ENCODE assay signal across 21 cellular contexts in the genomic region with DNA sequence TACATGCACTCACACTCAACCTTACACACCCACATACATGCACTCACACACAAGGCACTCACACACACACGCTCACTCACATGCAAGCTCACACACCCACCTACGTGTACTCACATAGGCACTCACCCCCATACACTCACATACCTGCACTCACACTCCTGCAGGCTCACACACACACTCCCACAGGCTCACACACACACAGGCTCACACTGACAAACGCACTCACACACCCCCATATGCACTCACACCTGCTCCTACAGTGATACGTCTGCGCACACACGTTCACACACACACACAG. TPM values are rescaled to one million over a fixed set of nuclear protein-coding genes. Genes with fewer than 3 reads are reported as not detected.
DNase-seq lines count a peak whose midpoint lies in the region; ATAC-seq, FAIRE-seq and TF ChIP-seq lines count a peak whose summit lies in the region.
"Had no signal": no experiment of that assay in that cellular context is flagged by ENCODE, and none has a peak within 500 bp of the region (broad histone marks: within the 10 kb centered on the region; RNA-seq: fewer than 3 reads in every experiment).

No MANE protein-coding gene starts in this region.

- in situ Hi-C loops in GM12878 (cut with MboI) = no loop called here

- H3K27me3 Mint-ChIP-seq in activated naive CD8-positive, alpha-beta T cell treated with anti-CD3 and anti-CD28 coated beads for 36 hours = peaks cover 4% of the 10 kb centered on the region
- H3K27me3 Mint-ChIP-seq in activated CD8-positive, alpha-beta T cell treated with anti-CD3 and anti-CD28 coated beads for 36 hours = no peaks in the 10 kb centered on the region
- H3K27me3 Mint-ChIP-seq: CD4-positive, alpha-beta memory T cell had no signal

- TF ChIP-seq CTCF in HEK293 (tag by site-specific recombination; IDR thresholded peaks at IDR 0.05) (no peak), GM12878 (IDR thresholded peaks at IDR 0.05 in 2 of 3, conservative IDR thresholded peaks at IDR 0.05 in 1 of 3; ENCODE audit: control insufficient read depth in 2 of 3, extremely low read depth in 1 of 3, insufficient read depth in 1 of 3, low read depth in 3 of 3, low read length in 3 of 3) (no peak), kidney (IDR thresholded peaks at IDR 0.05; ENCODE audit: borderline replicate concordance, extremely low read depth, insufficient read depth) (no peak)
- no peak for TF ChIP-seq CTCF in activated CD8-positive, alpha-beta T cell treated with anti-CD3 and anti-CD28 coated beads for 36 hours (IDR thresholded peaks at IDR 0.05)

- no peaks in the 10 kb centered on the region for H3K36me3 ChIP-seq in HEK293 (ENCODE audit: control insufficient read depth in 2 of 2, insufficient read depth in 1 of 2, low read length in 2 of 2)
- H3K36me3 ChIP-seq in GM12878 (ENCODE audit: control insufficient read depth in 2 of 2, insufficient read depth in 2 of 2, low read length in 1 of 2) = no peaks in the 10 kb centered on the region
- H3K36me3 ChIP-seq in kidney (ENCODE audit: control insufficient read depth in 1 of 2, insufficient read depth in 2 of 2, low read length in 2 of 2) = no peaks in the 10 kb centered on the region

- no peaks in the 10 kb centered on the region for H3K36me3 Mint-ChIP-seq in activated naive CD8-positive, alpha-beta T cell treated with anti-CD3 and anti-CD28 coated beads for 36 hours
- H3K36me3 Mint-ChIP-seq in activated CD8-positive, alpha-beta T cell treated with anti-CD3 and anti-CD28 coated beads for 36 hours (ENCODE audit: low read depth) = peaks cover 2% of the 10 kb centered on the region
- H3K36me3 Mint-ChIP-seq: CD4-positive, alpha-beta memory T cell had no signal

- H3K9me3 ChIP-seq in HEK293 (ENCODE audit: control insufficient read depth, insufficient read depth, low read depth, low read length) (no peaks in the 10 kb centered on the region), GM12878 (replicated peaks; ENCODE audit: control insufficient read depth, insufficient read depth, low read length) (peaks cover 5% of the 10 kb centered on the region; the same call in 2 of the 3 replicates), kidney (ENCODE audit: control insufficient read depth in 1 of 2, low read length in 2 of 2) (no peaks in the 10 kb centered on the region)

- WGBS in GM12878 (ENCODE audit: insufficient coverage, insufficient replicate concordance, low lambda C conversion rate, missing lambda C conversion rate) = 56% methylated on average over 6 of the region's 6 CpGs

- POLR2A ChIA-PET in HEK293 (lab: Yijun Ruan, JAX) = no interaction called here
- POLR2A ChIA-PET in GM12878 (lab: Charles Lee) = no interaction called here
- POLR2A ChIA-PET in activated CD8-positive, alpha-beta T cell treated with anti-CD3 and anti-CD28 coated beads for 36 hours (lab: Charles Lee) = no interaction called here

- TF ChIP-seq POLR2A in GM12878 (IDR thresholded peaks at IDR 0.05; ENCODE audit: low read depth, low read length) = no peak

- no peak for TF ChIP-seq EP300 in GM12878 (IDR thresholded peaks at IDR 0.05; ENCODE audit: borderline replicate concordance in 1 of 2, control insufficient read depth in 1 of 2, low read depth in 2 of 2, low read length in 2 of 2)

- no peak overlapping the region for H3K4me3 Mint-ChIP-seq in activated naive CD8-positive, alpha-beta T cell treated with anti-CD3 and anti-CD28 coated beads for 36 hours
- no peak overlapping the region for H3K4me3 Mint-ChIP-seq in activated CD8-positive, alpha-beta T cell treated with anti-CD3 and anti-CD28 coated beads for 36 hours
- H3K4me3 Mint-ChIP-seq: CD4-positive, alpha-beta memory T cell; H9; HFFc6 had no signal

- intact Hi-C loops in GM12878 (cut with micrococcal nuclease; ENCODE audit: unreplicated experiment) = no loop called here
- intact Hi-C loops in kidney (cut with DNase I) = no loop called here
- intact Hi-C loops in activated CD8-positive, alpha-beta T cell treated with anti-CD3 and anti-CD28 coated beads for 36 hours (cut with micrococcal nuclease) = no loop called here

- CTCF ChIA-PET in HEK293 (lab: Yijun Ruan, JAX) (no interaction called here), GM12878 (lab: Yijun Ruan, JAX) (no interaction called here)
- CTCF ChIA-PET in activated CD8-positive, alpha-beta T cell treated with anti-CD3 and anti-CD28 coated beads for 36 hours (lab: Charles Lee) = no interaction called here

- H3K27ac Mint-ChIP-seq in activated naive CD8-positive, alpha-beta T cell treated with anti-CD3 and anti-CD28 coated beads for 36 hours = no peak overlapping the region
- no peak overlapping the region for H3K27ac Mint-ChIP-seq in activated CD8-positive, alpha-beta T cell treated with anti-CD3 and anti-CD28 coated beads for 36 hours
- H3K27ac Mint-ChIP-seq: CD4-positive, alpha-beta memory T cell; H9; HFFc6 had no signal

- no peak for TF ChIP-seq RAD21 in GM12878 (IDR thresholded peaks at IDR 0.05; ENCODE audit: insufficient read depth, low read depth, low read length)

- no peaks in the 10 kb centered on the region for H4K20me1 ChIP-seq in GM12878 (ENCODE audit: control insufficient read depth, insufficient read depth)

- ATAC-seq in GM12878 (no peak), GM21367 (IDR thresholded peaks at IDR 0.05; ENCODE audit: unreplicated experiment) (no peak)
- ATAC-seq in activated CD8-positive, alpha-beta T cell treated with anti-CD3 and anti-CD28 coated beads for 36 hours = no peak
- ATAC-seq: HCT116 had no signal

- no peak overlapping the region for H2AFZ ChIP-seq in GM12878 (ENCODE audit: control insufficient read depth, low read depth, low read length)
- H2AFZ ChIP-seq: GM23248 had no signal

- no TSS peak for BruUV-seq in GM12878 (replicated peaks; lab: Mats Ljungman, UMichigan)

- H3K4me3 ChIP-seq in HEK293 (ENCODE audit: low read depth, low read length) (no peak overlapping the region), GM12878 (no peak overlapping the region), kidney (ENCODE audit: low read length in 2 of 2) (no peak overlapping the region)
- H3K4me3 ChIP-seq: GM23248 had no signal

- DNase-seq in GM12878 (ENCODE audit: low read depth, low spot score) (no peak), kidney (peak; percentile 18)
- DNase-seq in activated naive CD8-positive, alpha-beta T cell treated with anti-CD3 and anti-CD28 coated beads for 36 hours = no peak
- DNase-seq in activated CD8-positive, alpha-beta T cell treated with anti-CD3 and anti-CD28 coated beads for 36 hours = no peak
- DNase-seq: C1 segment of cervical spinal cord; Calu3; CD4-positive, alpha-beta memory T cell; COR-L47; DMS53; DMS79 treated with DMSO at 0.1 percent for 48 hours; GF-D8; GM23248; H9; HFFc6 had no signal

- SMC1A ChIA-PET in GM12878 (lab: Charles Lee; ENCODE audit: uncharacterized antibody, unreplicated experiment) = no interaction called here

- H3K4me2 ChIP-seq in GM12878 (ENCODE audit: control insufficient read depth, insufficient read depth) = no peak overlapping the region

- no peaks in the 10 kb centered on the region for H3K4me1 Mint-ChIP-seq in activated naive CD8-positive, alpha-beta T cell treated with anti-CD3 and anti-CD28 coated beads for 36 hours
- H3K4me1 Mint-ChIP-seq in activated CD8-positive, alpha-beta T cell treated with anti-CD3 and anti-CD28 coated beads for 36 hours (ENCODE audit: low read depth) = no peaks in the 10 kb centered on the region
- H3K4me1 Mint-ChIP-seq: CD4-positive, alpha-beta memory T cell had no signal

- RAD21 ChIA-PET in GM12878 (lab: Charles Lee; ENCODE audit: unreplicated experiment) = no interaction called here

- FAIRE-seq in GM12878 (lab: Jason Lieb, UNC) (no peak), kidney (lab: Jason Lieb, UNC) (no peak)
- FAIRE-seq: GM12892 had no signal

- H3K9me3 Mint-ChIP-seq in activated naive CD8-positive, alpha-beta T cell treated with anti-CD3 and anti-CD28 coated beads for 36 hours = peaks cover 2% of the 10 kb centered on the region
- H3K9me3 Mint-ChIP-seq in activated CD8-positive, alpha-beta T cell treated with anti-CD3 and anti-CD28 coated beads for 36 hours = peaks cover 5% of the 10 kb centered on the region

- H3K4me1 ChIP-seq in HEK293 (ENCODE audit: control insufficient read depth, insufficient read depth, low read length) (no peaks in the 10 kb centered on the region), GM12878 (ENCODE audit: control insufficient read depth, insufficient read depth, low read length) (no peaks in the 10 kb centered on the region), kidney (ENCODE audit: control insufficient read depth in 1 of 2, insufficient read depth in 1 of 2, low read depth in 1 of 2, low read length in 2 of 2) (peaks cover 0 to 7% of the 10 kb centered on the region in 2 donors)

- no peaks in the 10 kb centered on the region for H3K27me3 ChIP-seq in GM12878 (replicated peaks in 1 of 2; ENCODE audit: control insufficient read depth in 2 of 2, insufficient read depth in 2 of 2, low read length in 1 of 2)

- H3K79me2 ChIP-seq in GM12878 (ENCODE audit: control insufficient read depth, insufficient read depth, low read length) = no peaks in the 10 kb centered on the region

- H3K9ac ChIP-seq in GM12878 (ENCODE audit: control insufficient read depth, insufficient read depth, low read length) (no peak overlapping the region), kidney (ENCODE audit: low read length in 2 of 2) (no peak overlapping the region)
- H3K9ac ChIP-seq: GM23248 had no signal

- no peak overlapping the region for H3K27ac ChIP-seq in HEK293 (ENCODE audit: extremely low read depth, low read depth, low read length)
- no peak overlapping the region for H3K27ac ChIP-seq in GM12878 (ENCODE audit: control insufficient read depth, insufficient read depth)
- no peak overlapping the region for H3K27ac ChIP-seq in kidney (ENCODE audit: low read depth in 2 of 2, low read length in 2 of 2)
- H3K27ac ChIP-seq: GM23248 had no signal

RNA-seq across cellular contexts. Expression of a gene that starts 19.1 kb away (rescaled TPM):
- total RNA-seq in GM12878 (2013; cell fraction: nucleolus; rRNA removed) = not detected in 2 replicates
- 0.17 TPM in 1 of 2 replicates, not detected in the other for total RNA-seq in GM12878 (2014; rRNA removed)
- total RNA-seq in GM12878 (2014; rRNA removed; fragmentation: Illumina TruSeq; extraction: Trizol) = not detected in 2 replicates
- total RNA-seq in GM12878 (2021) = not detected in 2 replicates
- polyA plus RNA-seq in GM12878 (2011; ENCODE audit: low read depth) = not detected
- polyA plus RNA-seq in GM12878 (2011; rRNA removed) = not detected in 2 replicates
- 0.12 and 0.15 TPM in 2 replicates for polyA plus RNA-seq in GM12878 (2011; cell fraction: cytosol; rRNA removed)
- polyA plus RNA-seq in GM12878 (2011; cell fraction: nucleus; rRNA removed) = 0.16 TPM in 1 of 2 replicates, not detected in the other
- 0.18 and 0.24 TPM in 2 replicates for polyA plus RNA-seq in GM12878 (2012)
- not detected in 2 replicates for polyA plus RNA-seq in GM12878 (2014; fragmentation: Illumina TruSeq; extraction: Trizol)
- polyA plus RNA-seq in GM12878 (2014; fragmentation: Nextera tagmentation; extraction: Ambion mirVana) = not detected
- 0.18 TPM in 1 of 2 replicates, not detected in the other for polyA plus RNA-seq in GM12878 (2014; rRNA removed)
- under 1 TPM; 0.24 to 0.33 TPM for polyA plus RNA-seq in GM12878 (2016; fragmentation: Nextera tagmentation; extraction: Ambion mirVana)
- 0.44 TPM in 1 of 2 replicates, not detected in the other for polyA minus RNA-seq in GM12878 (2011; rRNA and poly(A)+ RNA removed)
- not detected in 2 replicates for polyA minus RNA-seq in GM12878 (2011; cell fraction: cytosol; rRNA and poly(A)+ RNA removed)
- polyA minus RNA-seq in GM12878 (2011; cell fraction: nucleus; rRNA and poly(A)+ RNA removed) = 0.24 TPM in 1 of 2 replicates, not detected in the other
- total RNA-seq in kidney = 0.50 TPM
- 5.1 TPM for polyA plus RNA-seq in kidney (ENCODE audit: insufficient read depth, low read depth, low replicate concordance)
- 1 to 10 TPM; 2.4 to 2.7 TPM for total RNA-seq in activated naive CD8-positive, alpha-beta T cell treated with anti-CD3 and anti-CD28 coated beads for 36 hours
- 1 to 10 TPM; 2.1 to 2.2 TPM for total RNA-seq in activated CD8-positive, alpha-beta T cell treated with anti-CD3 and anti-CD28 coated beads for 36 hours
- total RNA-seq: A172, GM23248 had no signal
- polyA plus RNA-seq: CD4-positive, alpha-beta memory T cell had no signal

RNA-seq across cellular contexts. Expression of a gene that starts 23.2 kb away (rescaled TPM):
- 0.40 TPM in 1 of 2 replicates, not detected in the other for total RNA-seq in GM12878 (2013; cell fraction: nucleolus; rRNA removed)
- total RNA-seq in GM12878 (2014; rRNA removed) (0.11 and 1.3 TPM in 2 replicates), GM12878 (2014; rRNA removed; fragmentation: Illumina TruSeq; extraction: Trizol) (0.31 TPM in 1 of 2 replicates, not detected in the other), GM12878 (2021) (0.21 TPM in 1 of 2 replicates, not detected in the other), kidney (0.13 TPM)
- polyA plus RNA-seq in GM12878 (2011; ENCODE audit: low read depth) = not detected
- polyA plus RNA-seq in GM12878 (2011; rRNA removed) (0.07 and 0.29 TPM in 2 replicates), GM12878 (2014; fragmentation: Illumina TruSeq; extraction: Trizol) (0.09 TPM in 1 of 2 replicates, not detected in the other), GM12878 (2014; fragmentation: Nextera tagmentation; extraction: Ambion mirVana) (not detected), GM12878 (2014; rRNA removed) (0.42 TPM in 1 of 2 replicates, not detected in the other), GM12878 (2016; fragmentation: Nextera tagmentation; extraction: Ambion mirVana) (not detected), kidney (ENCODE audit: insufficient read depth, low read depth, low replicate concordance) (1.2 TPM)
- polyA plus RNA-seq in GM12878 (2011; cell fraction: cytosol; rRNA removed) = 0.22 TPM in 1 of 2 replicates, not detected in the other
- 0.78 and 1.7 TPM in 2 replicates for polyA plus RNA-seq in GM12878 (2011; cell fraction: nucleus; rRNA removed)
- 0.11 and 0.42 TPM in 2 replicates for polyA plus RNA-seq in GM12878 (2012)
- not detected in 2 replicates for polyA minus RNA-seq in GM12878 (2011; rRNA and poly(A)+ RNA removed)
- not detected in 2 replicates for polyA minus RNA-seq in GM12878 (2011; cell fraction: cytosol; rRNA and poly(A)+ RNA removed)
- polyA minus RNA-seq in GM12878 (2011; cell fraction: nucleus; rRNA and poly(A)+ RNA removed) = not detected in 2 replicates
- total RNA-seq in activated naive CD8-positive, alpha-beta T cell treated with anti-CD3 and anti-CD28 coated beads for 36 hours = under 1 TPM; 0.87 to 0.98 TPM
- total RNA-seq in activated CD8-positive, alpha-beta T cell treated with anti-CD3 and anti-CD28 coated beads for 36 hours = under 1 TPM; 0.47 to 0.76 TPM
- total RNA-seq: A172, G401, H4 had no signal
- polyA plus RNA-seq: CD4-positive, alpha-beta memory T cell; GM23248 had no signal

RNA-seq across cellular contexts. Expression of a gene that starts 47.3 kb away (rescaled TPM):
- total RNA-seq in GM12878 (2013; cell fraction: nucleolus; rRNA removed) = 193 and 204 TPM in 2 replicates
- total RNA-seq in GM12878 (2014; rRNA removed) (64.8 and 68.2 TPM in 2 replicates), GM12878 (2014; rRNA removed; fragmentation: Illumina TruSeq; extraction: Trizol) (120 and 126 TPM in 2 replicates), GM12878 (2021) (324 and 335 TPM in 2 replicates), kidney (347 TPM)
- polyA plus RNA-seq in GM12878 (2011; ENCODE audit: low read depth) = 145 TPM
- polyA plus RNA-seq in GM12878 (2011; rRNA removed) (223 and 374 TPM in 2 replicates), GM12878 (2014; fragmentation: Illumina TruSeq; extraction: Trizol) (203 and 392 TPM in 2 replicates), GM12878 (2014; fragmentation: Nextera tagmentation; extraction: Ambion mirVana) (10 to 100 TPM; 41.0 to 53.7 TPM), GM12878 (2014; rRNA removed) (199 and 201 TPM in 2 replicates), GM12878 (2016; fragmentation: Nextera tagmentation; extraction: Ambion mirVana) (10 to 100 TPM; 23.0 to 49.1 TPM), kidney (ENCODE audit: insufficient read depth, low read depth, low replicate concordance) (144 TPM)
- polyA plus RNA-seq in GM12878 (2011; cell fraction: cytosol; rRNA removed) = 336 and 348 TPM in 2 replicates
- 165 and 201 TPM in 2 replicates for polyA plus RNA-seq in GM12878 (2011; cell fraction: nucleus; rRNA removed)
- 179 and 196 TPM in 2 replicates for polyA plus RNA-seq in GM12878 (2012)
- 448 and 491 TPM in 2 replicates for polyA minus RNA-seq in GM12878 (2011; rRNA and poly(A)+ RNA removed)
- polyA minus RNA-seq in GM12878 (2011; cell fraction: cytosol; rRNA and poly(A)+ RNA removed) = 134 and 143 TPM in 2 replicates
- 45.1 and 81.2 TPM in 2 replicates for polyA minus RNA-seq in GM12878 (2011; cell fraction: nucleus; rRNA and poly(A)+ RNA removed)
- total RNA-seq in activated naive CD8-positive, alpha-beta T cell treated with anti-CD3 and anti-CD28 coated beads for 36 hours = 100 to 1,000 TPM; 360 to 394 TPM
- total RNA-seq in activated CD8-positive, alpha-beta T cell treated with anti-CD3 and anti-CD28 coated beads for 36 hours = 100 to 1,000 TPM; 318 to 330 TPM
